Comparison of ENCODE assay signal across 1 cellular context in genomic region chr2:43305537-43305936, GRCh38.
TF ChIP-seq lines count a peak whose summit lies in the region.

No MANE protein-coding gene starts in this region.

TF ChIP-seq in GM23338, 12 proteins besides CTCF, POLR2A, EP300 and RAD21 (continued from another document):
- TF ChIP-seq ZNF462 (CRISPR knock-in tag; IDR thresholded peaks at IDR 0.05) (no peak), EZH2phosphoT487 (IDR thresholded peaks at IDR 0.05; ENCODE audit: unreplicated experiment) (no peak), ZNF331 (CRISPR knock-in tag; IDR thresholded peaks at IDR 0.05; ENCODE audit: low read depth) (no peak), CREB1 (CRISPR knock-in tag; IDR thresholded peaks at IDR 0.05; ENCODE audit: low read depth) (no peak)
